20 cellular contexts compared by ENCODE assay signal in the genomic region with DNA sequence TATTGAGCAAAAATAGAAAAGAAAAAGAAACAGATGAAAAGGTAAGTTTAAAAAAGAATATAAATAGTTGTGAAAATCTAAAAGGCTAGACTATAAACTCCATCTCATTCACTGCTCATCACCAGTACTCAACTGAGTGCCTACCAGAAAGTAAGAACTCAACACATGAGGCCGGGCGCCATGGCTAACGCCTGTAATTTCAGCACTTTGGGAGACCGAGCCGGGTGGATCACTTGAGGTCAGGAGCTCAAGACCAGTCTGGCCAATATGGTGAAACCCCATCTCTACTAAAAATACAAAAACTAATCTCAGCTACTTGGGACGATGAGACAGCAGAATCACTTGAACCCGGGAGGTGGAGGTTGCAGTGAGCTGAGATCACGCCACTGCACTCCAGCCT. TPM values are rescaled to one million over a fixed set of nuclear protein-coding genes. Genes with fewer than 3 reads are reported as not detected.
"Had no signal": no experiment of that assay in that cellular context is flagged by ENCODE, and none has a peak within 500 bp of the region (broad histone marks: within the 10 kb centered on the region; RNA-seq: fewer than 3 reads in every experiment).

No MANE protein-coding gene starts in this region.

- H3K36me3 ChIP-seq: esophagus muscularis mucosa, gastroesophageal sphincter, heart right ventricle, left lung, lower lobe of right lung had no signal

- H3K27me3 ChIP-seq: dorsolateral prefrontal cortex, esophagus muscularis mucosa, foreskin keratinocyte, gastroesophageal sphincter, heart right ventricle, left lung had no signal

- H3K27ac Mint-ChIP-seq: mesothelial cell of epicardium had no signal

- H3K27ac ChIP-seq: coronary artery, dorsolateral prefrontal cortex, esophagus muscularis mucosa, foreskin keratinocyte, gastroesophageal sphincter, heart right ventricle, left lung, lower lobe of right lung had no signal

- H3K4me1 Mint-ChIP-seq: naive B cell had no signal

- H3K9me3 ChIP-seq: esophagus muscularis mucosa, gastroesophageal sphincter, left lung, lower lobe of right lung, mucosa of descending colon had no signal

- H3K4me1 ChIP-seq: esophagus muscularis mucosa, foreskin keratinocyte, gastroesophageal sphincter, heart right ventricle, left lung, lower lobe of right lung had no signal

- DNase-seq: dermis blood vessel endothelial cell; dorsolateral prefrontal cortex; effector CD4-positive, alpha-beta T cell; effector memory CD4-positive, alpha-beta T cell; foreskin keratinocyte; heart right ventricle; hippocampal formation; kidney glomerular epithelial cell; left lung; left ventricle myocardium superior; lower lobe of right lung; mesenchymal stem cell; mucosa of descending colon; naive B cell had no signal

- H3K4me3 Mint-ChIP-seq: mesothelial cell of epicardium, naive B cell had no signal

- H3K4me3 ChIP-seq: coronary artery, dorsolateral prefrontal cortex, esophagus muscularis mucosa, gastroesophageal sphincter, heart right ventricle, left lung, lower lobe of right lung, mucosa of descending colon had no signal

- H3K36me3 Mint-ChIP-seq: mesothelial cell of epicardium, naive B cell had no signal

- ATAC-seq: foreskin keratinocyte, gastroesophageal sphincter, heart right ventricle, left lung, left ventricle myocardium superior, lower lobe of right lung, mucosa of descending colon had no signal

- H3K27me3 Mint-ChIP-seq: naive B cell had no signal

RNA-seq across cellular contexts. Expression of a gene that starts 19.3 kb away (rescaled TPM):
- total RNA-seq: dermis blood vessel endothelial cell, endothelial cell of umbilical vein, lung microvascular endothelial cell had no signal
- polyA plus RNA-seq: endothelial cell of umbilical vein, foreskin keratinocyte had no signal
